12 cellular contexts compared by ENCODE assay signal in the genomic region with DNA sequence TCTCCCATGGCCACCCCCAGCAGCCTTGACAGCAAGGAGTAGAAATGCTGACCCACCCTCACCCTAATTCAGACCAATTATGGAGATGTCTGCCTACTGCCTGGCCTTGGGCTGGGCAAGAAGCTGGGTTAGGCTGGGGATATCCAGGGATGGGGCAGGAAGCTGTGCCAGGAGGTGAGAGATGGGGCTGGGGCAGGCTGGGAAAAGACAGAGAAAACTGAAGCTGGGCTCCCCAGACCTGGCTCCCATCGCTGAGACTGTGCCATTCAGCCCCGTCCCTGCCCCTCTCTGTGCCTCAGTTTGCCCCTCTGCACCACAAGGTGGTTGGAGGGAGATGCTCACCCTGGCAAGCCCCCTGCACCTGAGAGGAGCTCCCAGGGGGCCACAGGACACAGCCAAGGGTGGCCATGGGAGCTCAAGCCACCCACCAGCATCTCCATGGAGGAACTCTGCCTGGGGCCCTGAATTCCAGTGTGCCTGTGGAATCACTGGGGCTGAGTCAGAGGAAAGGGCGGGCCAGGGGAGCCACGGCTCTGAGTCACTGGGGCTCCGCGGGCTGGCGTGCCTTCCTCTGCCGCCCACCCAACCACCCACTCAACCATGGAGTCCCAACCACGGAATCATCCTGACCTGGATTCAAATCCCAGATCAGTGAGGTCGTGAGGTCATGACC. TPM values are rescaled to one million over a fixed set of nuclear protein-coding genes. Genes with fewer than 3 reads are reported as not detected.
A peak's percentile ranks its signal among the peaks of the same experiment; 100 is the strongest.
DNase-seq lines count a peak whose midpoint lies in the region; ATAC-seq and TF ChIP-seq lines count a peak whose summit lies in the region.
"Had no signal": no experiment of that assay in that cellular context is flagged by ENCODE, and none has a peak within 500 bp of the region (broad histone marks: within the 10 kb centered on the region; RNA-seq: fewer than 3 reads in every experiment).

No MANE protein-coding gene starts in this region.

- H3K27ac ChIP-seq in SJSA1 = peak overlapping the region; percentile 80
- H3K27ac ChIP-seq in thoracic aorta = no peak overlapping the region
- H3K27ac ChIP-seq: KMS-11 had no signal

- DNase-seq in left cardiac atrium (peak; percentile 69), cardiac septum (ENCODE audit: low spot score) (no peak), SJSA1 (ENCODE audit: low read depth in 1 of 2, low spot score in 2 of 2) (peak; percentile 89 to 95), foreskin fibroblast (peak; percentile 85 to 96), thoracic aorta (ENCODE audit: low spot score) (no peak), HuH-7.5 (ENCODE audit: low spot score) (no peak), DMS 273 treated with DMSO at 0.1 percent for 48 hours (lab: John Stamatoyannopoulos, UW) (no peak)
- DNase-seq: DMS79 treated with DMSO at 0.1 percent for 48 hours had no signal

- H3K4me1 ChIP-seq in SJSA1 (replicated peaks) (peaks cover 53% of the 10 kb centered on the region), thoracic aorta (ENCODE audit: control insufficient read depth in 1 of 2, low read depth in 2 of 2) (peaks cover 0 to 3% of the 10 kb centered on the region in 2 donors)

- H3K36me3 ChIP-seq in SJSA1 (no peaks in the 10 kb centered on the region), thoracic aorta (no peaks in the 10 kb centered on the region)

- ATAC-seq in left cardiac atrium (peak in 1 of 2 donors; percentile 86), thoracic aorta (ENCODE audit: insufficient number of reproducible peaks, low FRiP score, low read depth) (peak; percentile 18), HG02970 (IDR thresholded peaks at IDR 0.05; ENCODE audit: low FRiP score, unreplicated experiment) (no peak)

- H3K9me3 ChIP-seq in SJSA1 (replicated peaks) (no peaks in the 10 kb centered on the region), thoracic aorta (no peaks in the 10 kb centered on the region)

- H3K27me3 ChIP-seq in SJSA1 (replicated peaks) (no peaks in the 10 kb centered on the region), thoracic aorta (replicated peaks; ENCODE audit: insufficient read depth) (no peaks in the 10 kb centered on the region)

- H3K4me3 ChIP-seq in SJSA1 (no peak overlapping the region), foreskin fibroblast (ENCODE audit: low read depth in 1 of 2, low read length in 2 of 2) (no peak overlapping the region), thoracic aorta (no peak overlapping the region)

- intact Hi-C loops in left cardiac atrium (cut with DNase I) = no loop called here
- intact Hi-C loops in cardiac septum (cut with DNase I) = no loop called here

- TF ChIP-seq CTCF in foreskin fibroblast (IDR thresholded peaks at IDR 0.05; ENCODE audit: low read depth, low read length) (no peak), thoracic aorta (IDR thresholded peaks at IDR 0.05) (no peak)

RNA-seq across cellular contexts. Expression of a gene that starts 6.0 kb away (rescaled TPM):
- total RNA-seq in left cardiac atrium = 1 to 10 TPM; 7.7 to 9.2 TPM
- total RNA-seq in cardiac septum = 6.0 TPM
- total RNA-seq in SJSA1 (2014; rRNA removed; shearing (Covaris generic)) = 14.6 and 40.7 TPM in 2 replicates
- total RNA-seq in thoracic aorta = 10 to 100 TPM in 1 of 2 donors, 1 to 10 TPM in 1; 7.2 to 11.0 TPM
- total RNA-seq: T-helper 1 cell treated with Interleukin-12 subunit alpha and Interleukin-12 subunit beta and Interleukin-4 antibody, amounts not matched to agents 30 ng/mL and 1 ng/mL, for 36 hours had no signal

RNA-seq across cellular contexts. Expression of a gene that starts 35.1 kb away (rescaled TPM):
- 10 to 100 TPM; 20.9 to 44.6 TPM for total RNA-seq in left cardiac atrium
- 18.8 TPM for total RNA-seq in cardiac septum
- 21.5 and 22.3 TPM in 2 replicates for total RNA-seq in SJSA1 (2014; rRNA removed; shearing (Covaris generic))
- total RNA-seq in thoracic aorta = 100 to 1,000 TPM in 1 of 2 donors, 10 to 100 TPM in 1; 61.6 to 104 TPM

RNA-seq across cellular contexts. Expression of a gene that starts 39.0 kb away (rescaled TPM):
- total RNA-seq in left cardiac atrium (10 to 100 TPM; 14.1 to 17.4 TPM), cardiac septum (5.3 TPM), thoracic aorta (10 to 100 TPM; 18.1 to 25.5 TPM)
- total RNA-seq in SJSA1 (2014; rRNA removed; shearing (Covaris generic)) = not detected in 2 replicates

RNA-seq across cellular contexts. Expression of a gene that starts 54.7 kb away (rescaled TPM):
- total RNA-seq in left cardiac atrium (not detected), cardiac septum (not detected), thoracic aorta (not detected)
- not detected in 2 replicates for total RNA-seq in SJSA1 (2014; rRNA removed; shearing (Covaris generic))
- total RNA-seq: cerebellum had no signal

Comparison
In these comparisons a context has a peak if more than half of its experiments do, and no peak if none do; other contexts are left out.
1. DNase-seq: peak in left cardiac atrium (single experiment), SJSA1 (2 of 2) and foreskin fibroblast (2 of 2); none in cardiac septum (single experiment), thoracic aorta (single experiment), HuH-7.5 (single experiment) and DMS 273 treated with DMSO at 0.1 percent for 48 hours (single experiment).